In the genomic region with DNA sequence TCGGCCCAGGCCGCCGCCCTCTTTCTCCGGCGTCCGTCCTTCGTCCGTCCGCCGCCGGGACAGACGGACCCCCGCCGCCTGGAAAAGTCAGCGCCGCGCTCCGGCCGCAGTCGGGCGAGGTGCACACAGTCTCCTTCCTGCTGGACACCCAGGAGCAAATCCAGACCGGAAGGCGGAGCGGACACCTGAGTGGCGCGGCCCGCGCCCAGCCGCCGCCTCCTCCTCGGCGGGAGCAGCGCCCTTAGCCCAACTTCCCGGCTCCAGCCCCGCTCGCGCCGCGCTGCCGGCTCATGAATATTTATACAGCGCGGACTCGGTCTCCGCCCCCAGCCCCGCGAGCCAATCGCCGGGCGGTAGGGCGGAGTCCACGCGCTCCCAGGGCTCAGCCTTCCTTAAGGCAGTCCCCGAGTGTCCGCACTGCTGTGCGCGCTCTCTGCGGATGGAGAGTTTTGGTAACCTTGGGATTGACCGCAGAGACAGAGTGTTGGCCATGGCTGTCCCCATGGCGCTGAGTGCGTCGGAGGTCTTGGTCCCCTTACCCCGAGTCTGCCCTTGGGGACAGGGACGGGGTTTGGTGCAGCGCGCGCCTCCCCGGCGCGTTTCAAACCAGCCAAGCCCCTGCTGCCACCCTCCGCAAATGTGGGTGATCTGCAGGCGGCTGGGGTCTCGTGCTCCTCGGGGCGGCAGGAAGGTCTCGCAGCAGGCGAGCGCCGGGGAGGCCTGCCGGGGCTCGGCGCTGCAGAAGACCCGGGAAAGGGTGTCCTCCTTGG, we compare ENCODE assay signal across 8 cellular contexts. TPM values are rescaled to one million over a fixed set of nuclear protein-coding genes. Genes with fewer than 3 reads are reported as not detected.
A peak's percentile ranks its signal among the peaks of the same experiment; 100 is the strongest.
DNase-seq lines count a peak whose midpoint lies in the region; ATAC-seq and TF ChIP-seq lines count a peak whose summit lies in the region.

A gene with protein sequence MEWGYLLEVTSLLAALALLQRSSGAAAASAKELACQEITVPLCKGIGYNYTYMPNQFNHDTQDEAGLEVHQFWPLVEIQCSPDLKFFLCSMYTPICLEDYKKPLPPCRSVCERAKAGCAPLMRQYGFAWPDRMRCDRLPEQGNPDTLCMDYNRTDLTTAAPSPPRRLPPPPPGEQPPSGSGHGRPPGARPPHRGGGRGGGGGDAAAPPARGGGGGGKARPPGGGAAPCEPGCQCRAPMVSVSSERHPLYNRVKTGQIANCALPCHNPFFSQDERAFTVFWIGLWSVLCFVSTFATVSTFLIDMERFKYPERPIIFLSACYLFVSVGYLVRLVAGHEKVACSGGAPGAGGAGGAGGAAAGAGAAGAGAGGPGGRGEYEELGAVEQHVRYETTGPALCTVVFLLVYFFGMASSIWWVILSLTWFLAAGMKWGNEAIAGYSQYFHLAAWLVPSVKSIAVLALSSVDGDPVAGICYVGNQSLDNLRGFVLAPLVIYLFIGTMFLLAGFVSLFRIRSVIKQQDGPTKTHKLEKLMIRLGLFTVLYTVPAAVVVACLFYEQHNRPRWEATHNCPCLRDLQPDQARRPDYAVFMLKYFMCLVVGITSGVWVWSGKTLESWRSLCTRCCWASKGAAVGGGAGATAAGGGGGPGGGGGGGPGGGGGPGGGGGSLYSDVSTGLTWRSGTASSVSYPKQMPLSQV (minus strand): TSS at position 274 of the 770 bp plus-strand sequence. CDS start 867 bp downstream, outside the sequence.

- POLR2A ChIA-PET in activated CD4-positive, alpha-beta memory T cell treated with anti-CD3 and anti-CD28 coated beads, Interleukin-2, amount 10 ng/mL, durations not matched to agents 7 days and 5 days (lab: Charles Lee) = no interaction called here

- H3K9me3 Mint-ChIP-seq in activated CD4-positive, alpha-beta memory T cell treated with anti-CD3 and anti-CD28 coated beads, Interleukin-2, amount 10 ng/mL, durations not matched to agents 7 days and 5 days = no peaks in the 10 kb centered on the region

- DNase-seq in AG09319 (ENCODE audit: extremely low read depth, low read depth) (peak; percentile 76), NCI-H446 (lab: John Stamatoyannopoulos, UW) (peak; percentile 65 to 93), lower lobe of right lung (peak; percentile 93)
- DNase-seq in activated CD4-positive, alpha-beta memory T cell treated with anti-CD3 and anti-CD28 coated beads, Interleukin-2, amount 10 ng/mL, durations not matched to agents 7 days and 5 days = peak; percentile 76
- peak; percentile 49 for DNase-seq in effector CD4-positive, alpha-beta T cell
- DNase-seq in stimulated activated CD4-positive, alpha-beta T cell treated with anti-CD3 and anti-CD28 coated beads, Interleukin-4, amount 100 ng/mL, for 4 hours = peak; percentile 70 to 74

- intact Hi-C loops in lower lobe of right lung (cut with DNase I) = no loop called here

- ATAC-seq in GM19025 (IDR thresholded peaks at IDR 0.05; ENCODE audit: low read depth, unreplicated experiment) = peak; percentile 92
- ATAC-seq in HG03175 (IDR thresholded peaks at IDR 0.05; ENCODE audit: unreplicated experiment) = peak; percentile 83
- peak; percentile 95 to 96 for ATAC-seq in lower lobe of right lung

- peaks cover 15% of the 10 kb centered on the region for H3K27me3 ChIP-seq in lower lobe of right lung (ENCODE audit: low read depth)

- H3K27ac ChIP-seq in lower lobe of right lung = peak within 1 kb of the TSS; percentile 88

- H3K27ac Mint-ChIP-seq in activated CD4-positive, alpha-beta memory T cell treated with anti-CD3 and anti-CD28 coated beads, Interleukin-2, amount 10 ng/mL, durations not matched to agents 7 days and 5 days = no peak within 1 kb of the TSS

- H3K4me1 ChIP-seq in lower lobe of right lung = peaks cover 34% of the 10 kb centered on the region

- no peaks in the 10 kb centered on the region for H3K36me3 ChIP-seq in lower lobe of right lung

- H3K27me3 Mint-ChIP-seq in activated CD4-positive, alpha-beta memory T cell treated with anti-CD3 and anti-CD28 coated beads, Interleukin-2, amount 10 ng/mL, durations not matched to agents 7 days and 5 days = peaks cover 65% of the 10 kb centered on the region

- peak within 1 kb of the TSS; percentile 76 for H3K4me3 ChIP-seq in lower lobe of right lung

- peaks cover 31% of the 10 kb centered on the region for H3K4me1 Mint-ChIP-seq in activated CD4-positive, alpha-beta memory T cell treated with anti-CD3 and anti-CD28 coated beads, Interleukin-2, amount 10 ng/mL, durations not matched to agents 7 days and 5 days

- H3K36me3 Mint-ChIP-seq in activated CD4-positive, alpha-beta memory T cell treated with anti-CD3 and anti-CD28 coated beads, Interleukin-2, amount 10 ng/mL, durations not matched to agents 7 days and 5 days (ENCODE audit: low read depth) = no peaks in the 10 kb centered on the region

- TF ChIP-seq CTCF in AG09319 (IDR thresholded peaks at IDR 0.05; ENCODE audit: low read depth, low read length) (peak; percentile 1), lower lobe of right lung (IDR thresholded peaks at IDR 0.05) (peak; percentile 23)

- H3K4me3 Mint-ChIP-seq in activated CD4-positive, alpha-beta memory T cell treated with anti-CD3 and anti-CD28 coated beads, Interleukin-2, amount 10 ng/mL, durations not matched to agents 7 days and 5 days = peak within 1 kb of the TSS; percentile 77

- CTCF ChIA-PET in activated CD4-positive, alpha-beta memory T cell treated with anti-CD3 and anti-CD28 coated beads, Interleukin-2, amount 10 ng/mL, durations not matched to agents 7 days and 5 days (lab: Charles Lee) = no interaction called here

- H3K9me3 ChIP-seq in lower lobe of right lung = no peaks in the 10 kb centered on the region

RNA-seq across cellular contexts. Expression of the gene that starts here (rescaled TPM):
- under 1 TPM; 0.65 to 0.95 TPM for total RNA-seq in activated CD4-positive, alpha-beta memory T cell treated with anti-CD3 and anti-CD28 coated beads, Interleukin-2, amount 10 ng/mL, durations not matched to agents 7 days and 5 days
- total RNA-seq in lower lobe of right lung = 13.3 TPM

Comparison
In these comparisons a context has a peak if more than half of its experiments do, and no peak if none do; other contexts are left out.
1. Peak in every context shown above with its lines: DNase-seq, ATAC-seq, H3K4me3 ChIP-seq and H3K27ac ChIP-seq.
2. Peak in DNase-seq in activated CD4-positive, alpha-beta memory T cell treated with anti-CD3 and anti-CD28 coated beads, Interleukin-2, amount 10 ng/mL, durations not matched to agents 7 days and 5 days; RNA of the gene not detected or under 1 TPM.